Comparison of ENCODE assay signal across 24 cellular contexts in the genomic region with DNA sequence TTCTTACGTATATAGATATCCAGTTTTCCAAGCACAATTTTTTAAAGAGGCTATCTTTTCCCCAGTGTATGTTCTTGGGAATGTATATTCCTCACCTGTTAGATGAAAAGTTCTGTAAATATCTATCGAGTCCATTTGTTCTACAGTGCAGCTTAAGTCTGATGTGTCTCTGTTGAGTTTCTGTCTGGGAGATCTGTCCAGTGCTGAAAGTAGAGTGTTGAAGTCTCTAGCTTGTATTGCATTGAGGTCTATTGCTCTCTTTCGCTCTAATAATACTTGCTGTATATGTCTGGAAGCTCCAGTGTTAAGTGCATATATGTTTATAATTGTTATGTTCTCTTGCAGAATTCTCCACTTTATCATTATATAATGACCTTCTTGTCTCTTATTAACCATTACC.
"Had no signal": no experiment of that assay in that cellular context is flagged by ENCODE, and none has a peak within 500 bp of the region (broad histone marks: within the 10 kb centered on the region; RNA-seq: fewer than 3 reads in every experiment).

No MANE protein-coding gene starts in this region.

- H3K27ac ChIP-seq: body of pancreas, heart right ventricle, lower lobe of right lung, upper lobe of left lung had no signal

- H3K9me3 Mint-ChIP-seq: nephron had no signal

- DNase-seq: activated CD4-positive, alpha-beta T cell treated with anti-CD3 and anti-CD28 coated beads for 4 hours; activated CD4-positive, alpha-beta T cell treated with anti-CD3 and anti-CD28 coated beads, Interleukin-2, amount 50 U/mL, for 4 hours; activated CD4-positive, CD25-positive, alpha-beta regulatory T cell; activated effector memory CD4-positive, alpha-beta T cell treated with Interleukin-2 at 50 U/mL for 16 hours; activated naive CD4-positive, alpha-beta T cell treated with Interleukin-2 at 50 U/mL for 16 hours; anterior cingulate cortex; body of pancreas; foreskin fibroblast; heart right ventricle; lower lobe of right lung; mesendoderm; mucosa of descending colon; small intestine; stimulated activated CD4-positive, alpha-beta T cell treated with anti-CD3 and anti-CD28 coated beads, Interleukin-4, amount 100 ng/mL, for 4 hours; stimulated activated CD8-positive, alpha-beta memory T cell treated with anti-CD3 and anti-CD28 coated beads, Interleukin-4, amount 100 ng/mL, for 48 hours; stimulated activated naive CD8-positive, alpha-beta T cell treated with anti-CD3 and anti-CD28 coated beads, Interleukin-15, amount 100 ng/mL, for 72 hours; substantia nigra; upper lobe of left lung had no signal

- H3K9me3 ChIP-seq: body of pancreas, lower lobe of right lung, mucosa of descending colon had no signal

- H3K27ac Mint-ChIP-seq: activated naive CD8-positive, alpha-beta T cell; nephron; stimulated activated memory B cell treated with anti-CD40 and anti-IgM and Interleukin-4, amounts not matched to agents 10 μg/mL and 1 μg/mL and 100 μg/mL, for 72 hours; stimulated activated naive CD8-positive, alpha-beta T cell treated with anti-CD3 and anti-CD28 coated beads, Interleukin-15, amount 100 ng/mL, for 72 hours had no signal

- H3K4me3 Mint-ChIP-seq: activated naive CD8-positive, alpha-beta T cell; nephron; stimulated activated memory B cell treated with anti-CD40 and anti-IgM and Interleukin-4, amounts not matched to agents 10 μg/mL and 1 μg/mL and 100 μg/mL, for 72 hours; stimulated activated naive CD8-positive, alpha-beta T cell treated with anti-CD3 and anti-CD28 coated beads, Interleukin-15, amount 100 ng/mL, for 72 hours had no signal

- FAIRE-seq: endothelial cell of umbilical vein, small intestine had no signal

- H3K27me3 Mint-ChIP-seq: activated naive CD8-positive, alpha-beta T cell; stimulated activated memory B cell treated with anti-CD40 and anti-IgM and Interleukin-4, amounts not matched to agents 10 μg/mL and 1 μg/mL and 100 μg/mL, for 72 hours; stimulated activated naive CD8-positive, alpha-beta T cell treated with anti-CD3 and anti-CD28 coated beads, Interleukin-15, amount 100 ng/mL, for 72 hours had no signal

- H3K36me3 Mint-ChIP-seq: activated naive CD8-positive, alpha-beta T cell; stimulated activated memory B cell treated with anti-CD40 and anti-IgM and Interleukin-4, amounts not matched to agents 10 μg/mL and 1 μg/mL and 100 μg/mL, for 72 hours had no signal

- ATAC-seq: body of pancreas; heart right ventricle; left lobe of liver; lower lobe of right lung; mucosa of descending colon; sciatic nerve; stimulated activated memory B cell treated with anti-CD40 and anti-IgM and Interleukin-4, amounts not matched to agents 10 μg/mL and 1 μg/mL and 100 μg/mL, for 72 hours; stimulated activated naive CD8-positive, alpha-beta T cell treated with anti-CD3 and anti-CD28 coated beads, Interleukin-15, amount 100 ng/mL, for 72 hours had no signal

- H3K4me1 ChIP-seq: body of pancreas, heart right ventricle, lower lobe of right lung, upper lobe of left lung had no signal

- H3K4me3 ChIP-seq: body of pancreas, heart right ventricle, lower lobe of right lung, mucosa of descending colon, upper lobe of left lung had no signal

- H3K4me1 Mint-ChIP-seq: nephron; stimulated activated memory B cell treated with anti-CD40 and anti-IgM and Interleukin-4, amounts not matched to agents 10 μg/mL and 1 μg/mL and 100 μg/mL, for 72 hours; stimulated activated naive CD8-positive, alpha-beta T cell treated with anti-CD3 and anti-CD28 coated beads, Interleukin-15, amount 100 ng/mL, for 72 hours had no signal

- H3K36me3 ChIP-seq: heart right ventricle, lower lobe of right lung, upper lobe of left lung had no signal

- H3K27me3 ChIP-seq: body of pancreas, heart right ventricle, upper lobe of left lung had no signal
